In genomic region chr5:170493028-170493820, GRCh38 we compare ENCODE assay signal across 19 cellular contexts.
"Had no signal": no experiment of that assay in that cellular context is flagged by ENCODE, and none has a peak within 500 bp of the region (broad histone marks: within the 10 kb centered on the region; RNA-seq: fewer than 3 reads in every experiment).

No MANE protein-coding gene starts in this region.

- H3K4me3 Mint-ChIP-seq: activated CD8-positive, alpha-beta T cell treated with anti-CD3 and anti-CD28 coated beads for 36 hours; activated naive CD4-positive, alpha-beta T cell treated with anti-CD3 and anti-CD28 coated beads for 36 hours; activated T-helper 17 cell treated with anti-CD3 and anti-CD28 coated beads, Interleukin-2, amount 50 U/mL, for 72 hours; brain; endodermal cell; memory B cell; naive thymus-derived CD8-positive, alpha-beta T cell had no signal

- H3K9me3 Mint-ChIP-seq: activated CD8-positive, alpha-beta T cell treated with anti-CD3 and anti-CD28 coated beads for 36 hours; activated naive CD4-positive, alpha-beta T cell treated with anti-CD3 and anti-CD28 coated beads for 36 hours; activated T-helper 17 cell treated with anti-CD3 and anti-CD28 coated beads, Interleukin-2, amount 50 U/mL, for 72 hours; brain; endodermal cell; memory B cell; naive thymus-derived CD8-positive, alpha-beta T cell had no signal

- H3K36me3 Mint-ChIP-seq: brain; memory B cell; naive thymus-derived CD8-positive, alpha-beta T cell had no signal

- ATAC-seq: activated CD8-positive, alpha-beta T cell treated with anti-CD3 and anti-CD28 coated beads for 36 hours; activated T-helper 17 cell treated with anti-CD3 and anti-CD28 coated beads, Interleukin-2, amount 50 U/mL, for 72 hours; heart left ventricle; naive thymus-derived CD8-positive, alpha-beta T cell had no signal

- H3K4me1 Mint-ChIP-seq: memory B cell had no signal

- DNase-seq: activated CD4-positive, alpha-beta T cell treated with anti-CD3 and anti-CD28 coated beads for 48 hours; activated CD4-positive, CD25-positive, alpha-beta regulatory T cell; activated CD8-positive, alpha-beta T cell treated with anti-CD3 and anti-CD28 coated beads for 36 hours; activated naive CD4-positive, alpha-beta T cell treated with anti-CD3 and anti-CD28 coated beads for 36 hours; activated T-cell treated with anti-CD3 and anti-CD28 coated beads, Interleukin-2, amount 50 U/mL, for 1 hour; central memory CD4-positive, alpha-beta T cell; colonic mucosa; endodermal cell; heart left ventricle; kidney; left ventricle myocardium inferior; naive thymus-derived CD8-positive, alpha-beta T cell; spleen; stimulated activated naive CD4-positive, alpha-beta T cell treated with Interleukin-2 at 50 U/mL for 16 hours; T-helper 1 cell; T-helper 9 cell had no signal

- H3K27ac Mint-ChIP-seq: activated CD8-positive, alpha-beta T cell treated with anti-CD3 and anti-CD28 coated beads for 36 hours; activated naive CD4-positive, alpha-beta T cell treated with anti-CD3 and anti-CD28 coated beads for 36 hours; activated T-helper 17 cell treated with anti-CD3 and anti-CD28 coated beads, Interleukin-2, amount 50 U/mL, for 72 hours; endodermal cell; memory B cell; naive thymus-derived CD8-positive, alpha-beta T cell had no signal
